Comparison of ENCODE assay signal across 11 cellular contexts in the genomic region with DNA sequence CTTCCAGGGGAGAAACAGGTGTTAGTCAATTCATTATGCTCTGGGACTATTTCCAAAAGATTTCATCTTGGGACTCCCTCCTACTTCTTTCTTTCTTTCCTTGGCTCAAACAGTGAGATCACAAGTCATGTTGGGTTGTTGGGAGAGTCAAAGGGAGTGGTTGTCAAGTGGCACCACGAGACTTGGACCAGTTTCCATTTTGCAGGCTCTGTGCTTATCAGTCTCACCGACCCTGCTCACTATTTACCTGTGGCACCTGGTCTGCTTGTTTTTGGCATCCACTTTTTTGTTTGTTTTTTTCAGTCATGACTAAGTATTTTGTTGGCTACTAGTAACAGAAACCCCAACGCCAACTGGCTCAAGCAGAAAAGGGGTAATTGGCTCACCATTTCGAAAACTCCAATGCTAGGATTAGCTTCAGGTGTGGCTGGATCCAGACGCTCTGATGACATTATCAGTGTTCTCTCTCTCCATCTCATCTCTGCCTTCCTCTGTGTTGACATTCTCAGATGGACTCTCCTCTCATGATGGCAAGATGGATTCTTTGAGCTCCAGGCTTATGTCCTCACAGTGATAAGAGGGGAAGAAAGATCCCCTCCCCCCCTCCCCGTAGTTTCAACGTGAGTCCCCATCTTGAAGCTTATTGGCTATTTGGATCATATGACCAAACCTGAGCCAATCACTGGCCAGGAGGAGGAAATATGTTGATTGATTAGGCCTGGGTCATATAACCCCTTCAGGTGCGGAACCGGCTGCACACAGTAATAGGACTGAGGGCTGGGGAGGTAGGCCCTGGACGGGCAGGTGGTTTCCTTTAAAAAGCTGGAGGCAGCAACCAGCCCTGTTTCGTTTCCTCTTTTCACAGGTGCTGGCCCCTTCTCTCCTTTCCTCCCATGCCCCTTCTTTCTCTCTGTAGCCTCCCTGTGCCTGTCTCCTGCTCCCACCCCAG. TPM values are rescaled to one million over a fixed set of nuclear protein-coding genes. Genes with fewer than 3 reads are reported as not detected.
DNase-seq lines count a peak whose midpoint lies in the region; ATAC-seq and TF ChIP-seq lines count a peak whose summit lies in the region.
"Had no signal": no experiment of that assay in that cellular context is flagged by ENCODE, and none has a peak within 500 bp of the region (broad histone marks: within the 10 kb centered on the region; RNA-seq: fewer than 3 reads in every experiment).

No MANE protein-coding gene starts in this region.

- no peaks in the 10 kb centered on the region for H3K27me3 ChIP-seq in CD8-positive, alpha-beta T cell (ENCODE audit: insufficient read depth, low read length)
- H3K27me3 ChIP-seq: brain microvascular endothelial cell had no signal

- no peaks in the 10 kb centered on the region for H3K36me3 Mint-ChIP-seq in central memory CD8-positive, alpha-beta T cell (ENCODE audit: insufficient read depth)
- no peaks in the 10 kb centered on the region for H3K36me3 Mint-ChIP-seq in CD8-positive, alpha-beta T cell

- H3K4me3 ChIP-seq in CD8-positive, alpha-beta T cell (ENCODE audit: low read depth, low read length): no peak overlapping the region

- no peaks in the 10 kb centered on the region for H3K9me3 Mint-ChIP-seq in central memory CD8-positive, alpha-beta T cell
- no peaks in the 10 kb centered on the region for H3K9me3 Mint-ChIP-seq in CD8-positive, alpha-beta T cell

- H3K36me3 ChIP-seq in CD8-positive, alpha-beta T cell (ENCODE audit: insufficient read depth, low read length): no peaks in the 10 kb centered on the region
- H3K36me3 ChIP-seq: brain microvascular endothelial cell had no signal

- H3K4me3 Mint-ChIP-seq in central memory CD8-positive, alpha-beta T cell: no peak overlapping the region
- H3K4me3 Mint-ChIP-seq in CD8-positive, alpha-beta T cell: no peak overlapping the region

- intact Hi-C loops in CD8-positive, alpha-beta T cell (cut with DNase I, micrococcal nuclease): no loop called here

- H3K4me1 ChIP-seq in CD8-positive, alpha-beta T cell (ENCODE audit: insufficient read depth, low read length): no peaks in the 10 kb centered on the region

- ATAC-seq in GM18508 (IDR thresholded peaks at IDR 0.05; ENCODE audit: insufficient read depth, unreplicated experiment): peak; percentile 93
- peak; percentile 96 for ATAC-seq in GM21423 (IDR thresholded peaks at IDR 0.05; ENCODE audit: unreplicated experiment)
- ATAC-seq in HG03280 (IDR thresholded peaks at IDR 0.05; ENCODE audit: unreplicated experiment): peak; percentile 95
- ATAC-seq in central memory CD8-positive, alpha-beta T cell (replicated peaks; ENCODE audit: extremely low read depth, poor library complexity, severe bottlenecking): no peak
- no peak for ATAC-seq in CD8-positive, alpha-beta T cell
- ATAC-seq: stimulated activated naive CD8-positive, alpha-beta T cell treated with anti-CD3 and anti-CD28 coated beads, Interleukin-15, Interleukin-2, amounts not matched to agents 100 U/mL and 50 U/mL, for 24 hours had no signal

- CTCF ChIA-PET in CD8-positive, alpha-beta T cell (lab: Charles Lee): interaction anchor here (1.1 kb wide), 1 partner anchor 34 kb away, joined by 3 read pairs; no protein-coding TSS in a partner anchor

- H3K27me3 Mint-ChIP-seq in central memory CD8-positive, alpha-beta T cell: peaks cover 22% of the 10 kb centered on the region
- no peaks in the 10 kb centered on the region for H3K27me3 Mint-ChIP-seq in CD8-positive, alpha-beta T cell (ENCODE audit: low read depth)

- no peaks in the 10 kb centered on the region for H3K4me1 Mint-ChIP-seq in central memory CD8-positive, alpha-beta T cell
- H3K4me1 Mint-ChIP-seq in CD8-positive, alpha-beta T cell (ENCODE audit: low read depth): no peaks in the 10 kb centered on the region

- TF ChIP-seq CTCF in CD8-positive, alpha-beta T cell (IDR thresholded peaks at IDR 0.05): no peak

- H3K27ac Mint-ChIP-seq in central memory CD8-positive, alpha-beta T cell (ENCODE audit: low read depth): peak overlapping the region; percentile 42
- H3K27ac Mint-ChIP-seq in CD8-positive, alpha-beta T cell: no peak overlapping the region

- H3K9me3 ChIP-seq in CD8-positive, alpha-beta T cell (ENCODE audit: low read length): no peaks in the 10 kb centered on the region

- POLR2A ChIA-PET in CD8-positive, alpha-beta T cell (lab: Charles Lee): no interaction called here

- no peak overlapping the region for H3K27ac ChIP-seq in CD8-positive, alpha-beta T cell (ENCODE audit: low read depth, low read length)
- H3K27ac ChIP-seq: brain microvascular endothelial cell had no signal

- no peak for DNase-seq in central memory CD8-positive, alpha-beta T cell (ENCODE audit: low spot score in 2 of 2)
- DNase-seq in activated CD8-positive, alpha-beta memory T cell treated with anti-CD3 and anti-CD28 coated beads, Interleukin-2, amount 50 U/mL, for 4 hours: no peak
- no peak for DNase-seq in T-helper 2 cell
- DNase-seq in central memory CD4-positive, alpha-beta T cell: no peak
- no peak for DNase-seq in CD8-positive, alpha-beta T cell
- DNase-seq: brain microvascular endothelial cell; NCI-H187 treated with DMSO at 0.1 percent for 48 hours; stimulated activated naive CD8-positive, alpha-beta T cell treated with anti-CD3 and anti-CD28 coated beads, Interleukin-15, Interleukin-2, amounts not matched to agents 100 U/mL and 50 U/mL, for 24 hours had no signal

RNA-seq across cellular contexts. Expression of gene TMEM132B, which starts 36.8 kb away (rescaled TPM):
- not detected for total RNA-seq in CD8-positive, alpha-beta T cell

Comparison
In these comparisons a context has a peak if more than half of its experiments do, and no peak if none do; other contexts are left out.
1. ATAC-seq: peak in GM18508 (single experiment), GM21423 (single experiment) and HG03280 (single experiment); none in central memory CD8-positive, alpha-beta T cell (single experiment) and CD8-positive, alpha-beta T cell (single experiment).